In the genomic region with DNA sequence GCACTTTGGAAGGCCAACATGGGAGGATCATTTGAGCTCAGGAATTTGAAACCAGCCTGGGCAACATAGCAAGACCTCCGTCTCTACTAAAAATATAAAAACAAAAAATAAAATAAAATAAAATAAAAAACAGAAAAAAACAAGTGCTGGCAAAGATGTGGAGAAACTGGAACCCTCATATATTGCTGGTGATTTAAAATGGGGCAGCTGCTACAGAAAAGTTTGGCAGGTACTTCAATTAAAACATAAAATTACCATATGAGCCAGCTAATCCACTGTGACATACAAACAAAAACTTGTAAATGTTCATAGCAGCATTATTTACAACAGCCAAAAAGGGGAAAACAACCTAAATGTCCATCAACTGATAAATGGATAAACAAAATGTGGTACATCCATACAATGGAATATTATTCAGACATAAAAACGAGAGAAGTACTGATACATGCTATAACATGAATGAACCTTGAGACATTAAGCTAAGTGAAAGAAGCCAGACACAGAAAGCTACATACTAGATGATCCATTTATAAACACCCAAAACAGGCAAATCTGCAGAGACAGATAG, we compare ENCODE assay signal across 22 cellular contexts. TPM values are rescaled to one million over a fixed set of nuclear protein-coding genes. Genes with fewer than 3 reads are reported as not detected.
DNase-seq lines count a peak whose midpoint lies in the region; ATAC-seq and TF ChIP-seq lines count a peak whose summit lies in the region.
"Had no signal": no experiment of that assay in that cellular context is flagged by ENCODE, and none has a peak within 500 bp of the region (broad histone marks: within the 10 kb centered on the region; RNA-seq: fewer than 3 reads in every experiment).

No MANE protein-coding gene starts in this region.

- ATAC-seq in GM23338 (no peak), GM18873 (IDR thresholded peaks at IDR 0.05; ENCODE audit: low FRiP score, unreplicated experiment) (no peak)
- no peak for ATAC-seq in activated T-helper 17 cell treated with anti-CD3 and anti-CD28 coated beads, Interleukin-2, amount 50 U/mL, for 72 hours (replicated peaks)
- ATAC-seq: CD8-positive, alpha-beta T cell had no signal

- no peaks in the 10 kb centered on the region for H3K36me3 ChIP-seq in GM23338 (ENCODE audit: insufficient read depth)
- peaks cover 0 to 4% of the 10 kb centered on the region in 2 donors for H3K36me3 ChIP-seq in mucosa of rectum (ENCODE audit: control insufficient read depth in 2 of 2, insufficient read depth in 2 of 2, low read length in 2 of 2)
- peaks cover 4% of the 10 kb centered on the region; the same call in 1 of the 2 replicates for H3K36me3 ChIP-seq in HAP-1 (replicated peaks)
- H3K36me3 ChIP-seq: thyroid gland had no signal

- no peaks in the 10 kb centered on the region for H3F3A ChIP-seq in GM23338 (replicated peaks; ENCODE audit: low read depth)

- H3K27ac Mint-ChIP-seq in activated CD4-positive, alpha-beta T cell treated with anti-CD3 and anti-CD28 coated beads, Interleukin-2, amount 10 ng/mL, durations not matched to agents 24 days and 14 days: peak overlapping the region; percentile 12
- H3K27ac Mint-ChIP-seq in GM23338: no peak overlapping the region
- H3K27ac Mint-ChIP-seq in activated T-helper 17 cell treated with anti-CD3 and anti-CD28 coated beads, Interleukin-2, amount 50 U/mL, for 72 hours: peak overlapping the region; percentile 23
- H3K27ac Mint-ChIP-seq: CD8-positive, alpha-beta T cell had no signal

- H3K36me3 Mint-ChIP-seq in activated CD4-positive, alpha-beta T cell treated with anti-CD3 and anti-CD28 coated beads, Interleukin-2, amount 10 ng/mL, durations not matched to agents 24 days and 14 days (ENCODE audit: low read depth): peaks cover 34% of the 10 kb centered on the region
- peaks cover 24% of the 10 kb centered on the region for H3K36me3 Mint-ChIP-seq in GM23338 (ENCODE audit: low read depth)
- peaks cover 18% of the 10 kb centered on the region for H3K36me3 Mint-ChIP-seq in activated T-helper 17 cell treated with anti-CD3 and anti-CD28 coated beads, Interleukin-2, amount 50 U/mL, for 72 hours (ENCODE audit: low read depth)

- peaks cover 47% of the 10 kb centered on the region for H3K4me1 Mint-ChIP-seq in activated CD4-positive, alpha-beta T cell treated with anti-CD3 and anti-CD28 coated beads, Interleukin-2, amount 10 ng/mL, durations not matched to agents 24 days and 14 days
- H3K4me1 Mint-ChIP-seq in GM23338: peaks cover 21% of the 10 kb centered on the region
- H3K4me1 Mint-ChIP-seq in activated T-helper 17 cell treated with anti-CD3 and anti-CD28 coated beads, Interleukin-2, amount 50 U/mL, for 72 hours: peaks cover 30% of the 10 kb centered on the region

- no peak for DNase-seq in activated CD4-positive, alpha-beta T cell treated with anti-CD3 and anti-CD28 coated beads, Interleukin-2, amount 10 ng/mL, durations not matched to agents 24 days and 14 days
- no peak for DNase-seq in activated CD4-positive, alpha-beta T cell treated with anti-CD3 and anti-CD28 coated beads, Interleukin-2, amount 50 U/mL, for 4 hours
- DNase-seq in GM23338 (ENCODE audit: low spot score) (no peak), HAP-1 (ENCODE audit: low spot score in 2 of 2) (no peak)
- DNase-seq in stimulated activated CD8-positive, alpha-beta memory T cell treated with anti-CD3 and anti-CD28 coated beads, Interleukin-4, amount 100 ng/mL, for 48 hours: no peak
- DNase-seq: activated effector memory CD4-positive, alpha-beta T cell treated with Interleukin-2 at 50 U/mL for 16 hours; CD8-positive, alpha-beta T cell; cerebellar nuclear complex; DMS 273 treated with DMSO at 0.1 percent for 48 hours; dorsolateral prefrontal cortex; mesenchymal stem cell; NCI-H146; NCI-H2107; nucleus accumbens; stimulated activated naive CD8-positive, alpha-beta T cell treated with anti-CD3 and anti-CD28 coated beads, Interleukin-15, amount 100 ng/mL, for 72 hours; thyroid gland had no signal

- H3K27ac ChIP-seq in GM23338 (ENCODE audit: low read depth): 0 out of 2 replicates have a peak overlapping the region, but pooled peaks have one; percentile 33
- peak overlapping the region; percentile 13 to 71 for H3K27ac ChIP-seq in mucosa of rectum (ENCODE audit: low read depth in 2 of 2, low read length in 2 of 2)
- H3K27ac ChIP-seq: KMS-11 had no signal

- no peak for TF ChIP-seq CTCF in GM23338 (conservative IDR thresholded peaks at IDR 0.05; ENCODE audit: low read depth in 2 of 2)

- H3K79me2 ChIP-seq in GM23338 (replicated peaks; ENCODE audit: insufficient read depth): peaks cover 58% of the 10 kb centered on the region

- no peak overlapping the region for H3K4me3 Mint-ChIP-seq in activated CD4-positive, alpha-beta T cell treated with anti-CD3 and anti-CD28 coated beads, Interleukin-2, amount 10 ng/mL, durations not matched to agents 24 days and 14 days
- no peak overlapping the region for H3K4me3 Mint-ChIP-seq in GM23338
- peak overlapping the region; percentile 30 for H3K4me3 Mint-ChIP-seq in activated T-helper 17 cell treated with anti-CD3 and anti-CD28 coated beads, Interleukin-2, amount 50 U/mL, for 72 hours
- H3K4me3 Mint-ChIP-seq: CD8-positive, alpha-beta T cell had no signal

- no peak overlapping the region for H3K4me2 ChIP-seq in GM23338
- H3K4me2 ChIP-seq: KMS-11 had no signal

- H3K4me1 ChIP-seq in GM23338 (ENCODE audit: insufficient read depth) (peaks cover 9% of the 10 kb centered on the region), mucosa of rectum (ENCODE audit: control insufficient read depth in 2 of 2, insufficient read depth in 2 of 2, low read length in 2 of 2) (peaks cover 21 to 29% of the 10 kb centered on the region in 2 donors), HAP-1 (no peaks in the 10 kb centered on the region)

- no peak overlapping the region for H3K9ac ChIP-seq in mucosa of rectum (ENCODE audit: low read depth in 1 of 2, low read length in 2 of 2)
- H3K9ac ChIP-seq: KMS-11 had no signal

- intact Hi-C loops in activated CD4-positive, alpha-beta T cell treated with anti-CD3 and anti-CD28 coated beads, Interleukin-2, amount 10 ng/mL, durations not matched to agents 24 days and 14 days (cut with micrococcal nuclease): no loop called here

- no peaks in the 10 kb centered on the region for H3K27me3 Mint-ChIP-seq in activated CD4-positive, alpha-beta T cell treated with anti-CD3 and anti-CD28 coated beads, Interleukin-2, amount 10 ng/mL, durations not matched to agents 24 days and 14 days
- H3K27me3 Mint-ChIP-seq in GM23338 (ENCODE audit: insufficient read depth, low read depth, poor library complexity): peaks cover 2% of the 10 kb centered on the region
- no peaks in the 10 kb centered on the region for H3K27me3 Mint-ChIP-seq in activated T-helper 17 cell treated with anti-CD3 and anti-CD28 coated beads, Interleukin-2, amount 50 U/mL, for 72 hours
- H3K27me3 Mint-ChIP-seq: naive thymus-derived CD4-positive, alpha-beta T cell; stimulated activated naive CD8-positive, alpha-beta T cell treated with anti-CD3 and anti-CD28 coated beads, Interleukin-15, amount 100 ng/mL, for 72 hours had no signal

- H3K27me3 ChIP-seq in GM23338 (ENCODE audit: insufficient read depth) (no peaks in the 10 kb centered on the region), mucosa of rectum (ENCODE audit: control insufficient read depth in 2 of 2, insufficient read depth in 2 of 2, low read length in 2 of 2) (no peaks in the 10 kb centered on the region), HAP-1 (ENCODE audit: low read depth) (no peaks in the 10 kb centered on the region)
- H3K27me3 ChIP-seq: dorsolateral prefrontal cortex, thyroid gland had no signal

- H3K4me3 ChIP-seq in GM23338 (no peak overlapping the region), mucosa of rectum (ENCODE audit: low read length in 2 of 2) (no peak overlapping the region), HAP-1 (no peak overlapping the region)
- H3K4me3 ChIP-seq: thyroid gland had no signal

- H3K9me3 ChIP-seq in mucosa of rectum (ENCODE audit: control insufficient read depth in 2 of 2, low read length in 2 of 2) (no peaks in the 10 kb centered on the region), HAP-1 (no peaks in the 10 kb centered on the region)
- H3K9me3 ChIP-seq: thyroid gland had no signal

- no peak overlapping the region for H2AFZ ChIP-seq in GM23338

- in situ Hi-C loops in HAP-1 (cut with MboI; ENCODE audit: low sequenced_read_pairs): no loop called here

- peaks cover 11% of the 10 kb centered on the region; the same call in 1 of the 2 replicates for H4K20me1 ChIP-seq in GM23338 (replicated peaks; ENCODE audit: insufficient read depth)

- no peaks in the 10 kb centered on the region for H3K9me2 ChIP-seq in GM23338 (ENCODE audit: insufficient read depth)

- H3K9me3 Mint-ChIP-seq in activated CD4-positive, alpha-beta T cell treated with anti-CD3 and anti-CD28 coated beads, Interleukin-2, amount 10 ng/mL, durations not matched to agents 24 days and 14 days: no peaks in the 10 kb centered on the region
- H3K9me3 Mint-ChIP-seq in GM23338: no peaks in the 10 kb centered on the region; the same call in 2 of the 3 replicates
- H3K9me3 Mint-ChIP-seq in activated T-helper 17 cell treated with anti-CD3 and anti-CD28 coated beads, Interleukin-2, amount 50 U/mL, for 72 hours: peaks cover 4% of the 10 kb centered on the region
- H3K9me3 Mint-ChIP-seq: CD8-positive, alpha-beta T cell; stimulated activated naive CD8-positive, alpha-beta T cell treated with anti-CD3 and anti-CD28 coated beads, Interleukin-15, amount 100 ng/mL, for 72 hours; T-helper 2 cell treated with Interferon-gamma antibody and Interleukin-4, amounts not matched to agents 5 μg/mL and 100 μg/mL, for 36 hours had no signal

TF ChIP-seq in GM23338, 12 proteins besides CTCF, POLR2A, EP300 and RAD21 (continues in another document):
- TF ChIP-seq EZH2 (IDR thresholded peaks at IDR 0.05; ENCODE audit: low read depth, unreplicated experiment): no peak
- no peak for TF ChIP-seq STAT1 (IDR thresholded peaks at IDR 0.05; ENCODE audit: unreplicated experiment)
- TF ChIP-seq CREB1 (CRISPR knock-in tag; IDR thresholded peaks at IDR 0.05; ENCODE audit: low read depth): no peak
- TF ChIP-seq ZNF114 (CRISPR knock-in tag; IDR thresholded peaks at IDR 0.05): no peak
- TF ChIP-seq ZNF331 (CRISPR knock-in tag; IDR thresholded peaks at IDR 0.05; ENCODE audit: low read depth): no peak
- TF ChIP-seq JUNB (IDR thresholded peaks at IDR 0.05; ENCODE audit: unreplicated experiment): no peak

RNA-seq across cellular contexts. Expression of a gene that starts 42.7 kb away (rescaled TPM):
- total RNA-seq in activated CD4-positive, alpha-beta T cell treated with anti-CD3 and anti-CD28 coated beads, Interleukin-2, amount 10 ng/mL, durations not matched to agents 24 days and 14 days: 51.5 and 57.9 TPM in 2 replicates
- total RNA-seq in GM23338 (2014; rRNA removed; shearing (Covaris generic)): 85.4 and 119 TPM in 2 replicates
- polyA plus RNA-seq in GM23338 (2016; fragmentation: Nextera tagmentation; extraction: Ambion mirVana): 256 and 279 TPM in 2 replicates
- total RNA-seq in activated T-helper 17 cell treated with anti-CD3 and anti-CD28 coated beads, Interleukin-2, amount 50 U/mL, for 72 hours: 10 to 100 TPM; 40.1 to 64.1 TPM
